In genomic region chr16:30416624-30417298, GRCh38 we compare ENCODE assay signal across 9 cellular contexts. TPM values are rescaled to one million over a fixed set of nuclear protein-coding genes. Genes with fewer than 3 reads are reported as not detected.
DNase-seq lines count a peak whose midpoint lies in the region; ATAC-seq and TF ChIP-seq lines count a peak whose summit lies in the region.
"Had no signal": no experiment of that assay in that cellular context is flagged by ENCODE, and none has a peak within 500 bp of the region (broad histone marks: within the 10 kb centered on the region; RNA-seq: fewer than 3 reads in every experiment).

No MANE protein-coding gene starts in this region.

- peaks cover 40% of the 10 kb centered on the region for H3K4me1 Mint-ChIP-seq in activated naive CD4-positive, alpha-beta T cell treated with anti-CD3 and anti-CD28 coated beads, Interleukin-2, amount 10 ng/mL, durations not matched to agents 7 days and 5 days
- H3K4me1 Mint-ChIP-seq in activated naive CD8-positive, alpha-beta T cell treated with anti-CD3 and anti-CD28 coated beads, Interleukin-2, amount 50 U/mL, for 24 hours = peaks cover 41% of the 10 kb centered on the region

- peak overlapping the region; percentile 42 for H3K27ac Mint-ChIP-seq in activated naive CD4-positive, alpha-beta T cell treated with anti-CD3 and anti-CD28 coated beads, Interleukin-2, amount 10 ng/mL, durations not matched to agents 7 days and 5 days
- peak overlapping the region in 1 of 2 donors; percentile 8 for H3K27ac Mint-ChIP-seq in activated naive CD4-positive, alpha-beta T cell treated with anti-CD3 and anti-CD28 coated beads, Interleukin-2, amount 50 U/mL, for 72 hours
- peak overlapping the region; percentile 44 for H3K27ac Mint-ChIP-seq in activated naive CD8-positive, alpha-beta T cell treated with anti-CD3 and anti-CD28 coated beads, Interleukin-2, amount 50 U/mL, for 24 hours

- peaks cover 28% of the 10 kb centered on the region for H3K36me3 Mint-ChIP-seq in activated naive CD4-positive, alpha-beta T cell treated with anti-CD3 and anti-CD28 coated beads, Interleukin-2, amount 10 ng/mL, durations not matched to agents 7 days and 5 days
- peaks cover 0 to 2% of the 10 kb centered on the region in 2 donors for H3K36me3 Mint-ChIP-seq in activated naive CD4-positive, alpha-beta T cell treated with anti-CD3 and anti-CD28 coated beads, Interleukin-2, amount 50 U/mL, for 72 hours
- H3K36me3 Mint-ChIP-seq in activated naive CD8-positive, alpha-beta T cell treated with anti-CD3 and anti-CD28 coated beads, Interleukin-2, amount 50 U/mL, for 24 hours (ENCODE audit: low read depth) = peaks cover 45% of the 10 kb centered on the region

- no peak for DNase-seq in activated naive CD4-positive, alpha-beta T cell treated with anti-CD3 and anti-CD28 coated beads, Interleukin-2, amount 10 ng/mL, durations not matched to agents 7 days and 5 days
- no peak for DNase-seq in activated naive CD4-positive, alpha-beta T cell treated with anti-CD3 and anti-CD28 coated beads, Interleukin-2, amount 50 U/mL, for 72 hours (ENCODE audit: low spot score in 2 of 2)
- no peak for DNase-seq in activated naive CD8-positive, alpha-beta T cell treated with anti-CD3 and anti-CD28 coated beads, Interleukin-2, amount 50 U/mL, for 24 hours
- DNase-seq in lower leg skin (ENCODE audit: low spot score in 2 of 2) (no peak), tibial nerve (ENCODE audit: low spot score in 2 of 2) (no peak), brain microvascular endothelial cell (no peak), NCI-H1436 (lab: John Stamatoyannopoulos, UW) (no peak)
- DNase-seq: NCI-H187 treated with DMSO at 0.1 percent for 48 hours had no signal

- H3K4me1 ChIP-seq in tibial nerve = peaks cover 0 to 11% (median 0%) of the 10 kb centered on the region in 4 donors

- peak overlapping the region; percentile 45 for H3K4me3 Mint-ChIP-seq in activated naive CD4-positive, alpha-beta T cell treated with anti-CD3 and anti-CD28 coated beads, Interleukin-2, amount 10 ng/mL, durations not matched to agents 7 days and 5 days
- H3K4me3 Mint-ChIP-seq in activated naive CD8-positive, alpha-beta T cell treated with anti-CD3 and anti-CD28 coated beads, Interleukin-2, amount 50 U/mL, for 24 hours = peak overlapping the region; percentile 45

- H3K36me3 ChIP-seq in tibial nerve (peaks cover 0 to 42% (median 0%) of the 10 kb centered on the region in 3 donors), brain microvascular endothelial cell (replicated peaks) (peaks cover 6% of the 10 kb centered on the region)

- no peaks in the 10 kb centered on the region for H3K9me3 Mint-ChIP-seq in activated naive CD4-positive, alpha-beta T cell treated with anti-CD3 and anti-CD28 coated beads, Interleukin-2, amount 10 ng/mL, durations not matched to agents 7 days and 5 days
- H3K9me3 Mint-ChIP-seq in activated naive CD4-positive, alpha-beta T cell treated with anti-CD3 and anti-CD28 coated beads, Interleukin-2, amount 50 U/mL, for 72 hours = no peaks in the 10 kb centered on the region
- H3K9me3 Mint-ChIP-seq in activated naive CD8-positive, alpha-beta T cell treated with anti-CD3 and anti-CD28 coated beads, Interleukin-2, amount 50 U/mL, for 24 hours = no peaks in the 10 kb centered on the region

- no peak for TF ChIP-seq CTCF in lower leg skin (IDR thresholded peaks at IDR 0.05)
- no peak for TF ChIP-seq CTCF in tibial nerve (IDR thresholded peaks at IDR 0.05)
- no peak for TF ChIP-seq CTCF in brain microvascular endothelial cell (IDR thresholded peaks at IDR 0.05; ENCODE audit: low read depth, low read length, missing control alignments)

- no peaks in the 10 kb centered on the region for H3K9me3 ChIP-seq in tibial nerve

- ATAC-seq in activated naive CD4-positive, alpha-beta T cell treated with anti-CD3 and anti-CD28 coated beads, Interleukin-2, amount 50 U/mL, for 72 hours = no peak
- no peak for ATAC-seq in activated naive CD8-positive, alpha-beta T cell treated with anti-CD3 and anti-CD28 coated beads, Interleukin-2, amount 50 U/mL, for 24 hours
- no peak for ATAC-seq in HG03139 (IDR thresholded peaks at IDR 0.05; ENCODE audit: unreplicated experiment)

- WGBS in lower leg skin, 2 donors = 81 to 82% methylated on average over 10 of the region's 10 CpGs
- 83 to 84% methylated on average over 10 of the region's 10 CpGs for WGBS in tibial nerve, 2 donors

- in situ Hi-C loops in brain microvascular endothelial cell (cut with HindIII; ENCODE audit: low pct_ligation_motif_present, low sequenced_read_pairs) = no loop called here

- intact Hi-C loops in lower leg skin (cut with DNase I; ENCODE audit: low total_unique reads) = no loop called here

- H3K27me3 ChIP-seq in tibial nerve (no peaks in the 10 kb centered on the region), brain microvascular endothelial cell (replicated peaks) (no peaks in the 10 kb centered on the region)

- H3K27ac ChIP-seq in tibial nerve (peak overlapping the region in 1 of 4 donors; percentile 81), brain microvascular endothelial cell (no peak overlapping the region)

- TF ChIP-seq POLR2A in lower leg skin (IDR thresholded peaks at IDR 0.05) = no peak
- no peak for TF ChIP-seq POLR2A in tibial nerve (IDR thresholded peaks at IDR 0.05)

- H3K4me3 ChIP-seq in lower leg skin (ENCODE audit: low read depth, poor library complexity, severe bottlenecking) (peak overlapping the region; percentile 39), tibial nerve (peak overlapping the region in 3 of 4 donors; percentile 54 to 70 (median 67)), brain microvascular endothelial cell (ENCODE audit: low read depth, low read length) (no peak overlapping the region)

- TF ChIP-seq EP300 in tibial nerve (IDR thresholded peaks at IDR 0.05) = no peak

- no peaks in the 10 kb centered on the region for H3K27me3 Mint-ChIP-seq in activated naive CD4-positive, alpha-beta T cell treated with anti-CD3 and anti-CD28 coated beads, Interleukin-2, amount 10 ng/mL, durations not matched to agents 7 days and 5 days
- H3K27me3 Mint-ChIP-seq in activated naive CD8-positive, alpha-beta T cell treated with anti-CD3 and anti-CD28 coated beads, Interleukin-2, amount 50 U/mL, for 24 hours = no peaks in the 10 kb centered on the region

- CTCF ChIA-PET in activated naive CD4-positive, alpha-beta T cell treated with anti-CD3 and anti-CD28 coated beads, Interleukin-2, amount 10 ng/mL, durations not matched to agents 7 days and 5 days (lab: Charles Lee) = interaction anchor here (0.7 to 1.3 kb wide), 2 partner anchors 181 to 274 kb away, joined by 3 to 4 read pairs; no protein-coding TSS in a partner anchor

RNA-seq across cellular contexts. Expression of gene ZNF771, which starts 9.4 kb away (rescaled TPM):
- 1 to 10 TPM; 4.4 to 7.9 TPM for total RNA-seq in activated naive CD4-positive, alpha-beta T cell treated with anti-CD3 and anti-CD28 coated beads, Interleukin-2, amount 50 U/mL, for 72 hours
- total RNA-seq in lower leg skin (10 to 100 TPM in 3 of 4 donors, 1 to 10 TPM in 1; 5.9 to 12.8 (median 11.0) TPM), tibial nerve (10 to 100 TPM; 35.8 to 48.2 (median 43.0) TPM)

RNA-seq across cellular contexts. Expression of gene DCTPP1, which starts 13.1 kb away (rescaled TPM):
- total RNA-seq in activated naive CD4-positive, alpha-beta T cell treated with anti-CD3 and anti-CD28 coated beads, Interleukin-2, amount 50 U/mL, for 72 hours = 100 to 1,000 TPM in 1 of 2 donors, 10 to 100 TPM in 1; 53.1 to 113 TPM
- 10 to 100 TPM; 14.7 to 18.8 (median 17.9) TPM for total RNA-seq in lower leg skin
- total RNA-seq in tibial nerve = 10 to 100 TPM; 12.1 to 20.7 (median 16.1) TPM

RNA-seq across cellular contexts. Expression of gene ZNF48, which starts 21.5 kb away (rescaled TPM):
- 10 to 100 TPM in 1 of 2 donors, 1 to 10 TPM in 1; 7.6 to 10.9 TPM for total RNA-seq in activated naive CD4-positive, alpha-beta T cell treated with anti-CD3 and anti-CD28 coated beads, Interleukin-2, amount 50 U/mL, for 72 hours
- total RNA-seq in lower leg skin (10 to 100 TPM in 3 of 4 donors, 1 to 10 TPM in 1; 8.3 to 15.6 (median 10.5) TPM), tibial nerve (1 to 10 TPM; 5.5 to 7.5 (median 7.3) TPM)

RNA-seq across cellular contexts. Expression of gene SEPHS2, which starts 28.9 kb away (rescaled TPM):
- total RNA-seq in activated naive CD4-positive, alpha-beta T cell treated with anti-CD3 and anti-CD28 coated beads, Interleukin-2, amount 50 U/mL, for 72 hours = 10 to 100 TPM; 54.8 to 62.7 TPM
- 10 to 100 TPM; 17.7 to 25.3 (median 23.6) TPM for total RNA-seq in lower leg skin
- total RNA-seq in tibial nerve = 10 to 100 TPM; 26.2 to 36.5 (median 33.5) TPM

RNA-seq across cellular contexts. Expression of gene SEPTIN1, which starts 34.4 kb away (rescaled TPM):
- total RNA-seq in activated naive CD4-positive, alpha-beta T cell treated with anti-CD3 and anti-CD28 coated beads, Interleukin-2, amount 50 U/mL, for 72 hours = 100 to 1,000 TPM; 161 to 208 TPM
- total RNA-seq in lower leg skin = 1 to 10 TPM in 1 of 4 donors, under 1 TPM in 2, not detected in 1; 0.39 to 1.2 (median 0.91) TPM
- total RNA-seq in tibial nerve = 1 to 10 TPM in 3 of 4 donors, not detected in 1; 1.4 to 4.8 (median 3.6) TPM
